In genomic region chr17:4247361-4247980, GRCh38 we compare ENCODE assay signal across 15 cellular contexts. TPM values are rescaled to one million over a fixed set of nuclear protein-coding genes. Genes with fewer than 3 reads are reported as not detected.
A peak's percentile ranks its signal among the peaks of the same experiment; 100 is the strongest.
DNase-seq lines count a peak whose midpoint lies in the region; ATAC-seq and TF ChIP-seq lines count a peak whose summit lies in the region.
"Had no signal": no experiment of that assay in that cellular context is flagged by ENCODE, and none has a peak within 500 bp of the region (broad histone marks: within the 10 kb centered on the region; RNA-seq: fewer than 3 reads in every experiment).

No MANE protein-coding gene starts in this region.

- peak overlapping the region; percentile 77 for H3K9ac ChIP-seq in mammary epithelial cell (ENCODE audit: insufficient read depth, low read length)
- H3K9ac ChIP-seq in neural cell (ENCODE audit: low read length), result no peak overlapping the region
- H3K9ac ChIP-seq: KMS-11 had no signal

- H3K36me3 Mint-ChIP-seq in naive thymus-derived CD4-positive, alpha-beta T cell, result peaks cover 0 to 10% (median 7%) of the 10 kb centered on the region in 5 donors

- peaks cover 0 to 1% (median 0%) of the 10 kb centered on the region in 11 donors for H3K9me3 Mint-ChIP-seq in naive thymus-derived CD4-positive, alpha-beta T cell
- H3K9me3 Mint-ChIP-seq: neural crest cell; T-helper 1 cell treated with Interleukin-12 subunit alpha and Interleukin-12 subunit beta and Interleukin-4 antibody, amounts not matched to agents 30 μg/mL and 1 μg/mL, for 36 hours had no signal

- H3K4me3 Mint-ChIP-seq in naive thymus-derived CD4-positive, alpha-beta T cell, result no peak overlapping the region
- H3K4me3 Mint-ChIP-seq: neural crest cell; T-helper 1 cell treated with Interleukin-12 subunit alpha and Interleukin-12 subunit beta and Interleukin-4 antibody, amounts not matched to agents 30 μg/mL and 1 μg/mL, for 36 hours had no signal

- H3K4me3 ChIP-seq in A673 (ENCODE audit: low read depth, low read length, poor library complexity, severe bottlenecking), result no peak overlapping the region
- peak overlapping the region in 1 of 3 experiments; percentile 22 for H3K4me3 ChIP-seq in mammary epithelial cell (replicated peaks in 1 of 3; ENCODE audit: insufficient read depth in 1 of 3, low read depth in 2 of 3, low read length in 3 of 3)
- peak overlapping the region; percentile 32 for H3K4me3 ChIP-seq in neural cell (ENCODE audit: low read length)
- no peak overlapping the region for H3K4me3 ChIP-seq in naive thymus-derived CD4-positive, alpha-beta T cell (ENCODE audit: low read length)
- H3K4me3 ChIP-seq: thyroid gland had no signal

- DNase-seq in A673 (ENCODE audit: low spot score) (peak; percentile 71), NCI-H187 treated with DMSO at 0.1 percent for 48 hours (lab: John Stamatoyannopoulos, UW) (peak; percentile 89), mammary epithelial cell (peak; percentile 86), SKM-1 treated with dmso at 0.1 percent for 144 hours (lab: John Stamatoyannopoulos, UW; ENCODE audit: unreplicated experiment) (no peak), MV-4-11 (lab: John Stamatoyannopoulos, UW) (no peak)
- no peak for DNase-seq in naive thymus-derived CD4-positive, alpha-beta T cell
- DNase-seq: activated CD4-positive, alpha-beta T cell treated with anti-CD3 and anti-CD28 coated beads for 4 hours; aorta; effector CD8-positive, alpha-beta T cell; thyroid gland had no signal

- BruUV-seq in A673 (replicated peaks; lab: Mats Ljungman, UMichigan) (no TSS peak), mammary epithelial cell (replicated peaks; lab: Mats Ljungman, UMichigan) (TSS peak; percentile 69)

- in situ Hi-C loops in mammary epithelial cell (cut with MboI; ENCODE audit: low sequenced_read_pairs in 2 of 2), result no loop called here

- H3K79me2 ChIP-seq in mammary epithelial cell (ENCODE audit: insufficient read depth, low read length) (peaks cover 88% of the 10 kb centered on the region), neural cell (replicated peaks; ENCODE audit: insufficient read depth, low read length) (peaks cover 62% of the 10 kb centered on the region)

- no peaks in the 10 kb centered on the region for H3K9me2 ChIP-seq in neural cell (ENCODE audit: insufficient read depth, low read length)

- TF ChIP-seq RAD21 in neural cell (conservative IDR thresholded peaks at IDR 0.05), result no peak

- POLR2A ChIA-PET in A673 (lab: Charles Lee; ENCODE audit: low non-redundant PET), result no interaction called here
- POLR2A ChIA-PET in naive thymus-derived CD4-positive, alpha-beta T cell (lab: Charles Lee), result no interaction called here

- H3K27me3 Mint-ChIP-seq in naive thymus-derived CD4-positive, alpha-beta T cell, result no peaks in the 10 kb centered on the region

- no peaks in the 10 kb centered on the region for H3K9me3 ChIP-seq in A673 (ENCODE audit: low read depth, low read length, poor library complexity, severe bottlenecking)
- H3K9me3 ChIP-seq in mammary epithelial cell (replicated peaks; ENCODE audit: insufficient read depth, low read length), result no peaks in the 10 kb centered on the region
- H3K9me3 ChIP-seq in neural cell (ENCODE audit: low read length), result no peaks in the 10 kb centered on the region
- H3K9me3 ChIP-seq in naive thymus-derived CD4-positive, alpha-beta T cell (ENCODE audit: control insufficient read depth in 2 of 3, low read length in 3 of 3), result no peaks in the 10 kb centered on the region
- H3K9me3 ChIP-seq: thyroid gland had no signal

- no peaks in the 10 kb centered on the region for H3F3A ChIP-seq in neural cell (ENCODE audit: insufficient read depth, low read length, poor library complexity, severe bottlenecking)

- 33% methylated on average over 5 of the region's 5 CpGs for WGBS in mammary epithelial cell (ENCODE audit: low coverage, missing lambda C conversion rate)

- no peak overlapping the region for H3K27ac ChIP-seq in A673 (ENCODE audit: low read depth, low read length, poor library complexity, severe bottlenecking)
- peak overlapping the region; percentile 96 for H3K27ac ChIP-seq in mammary epithelial cell (ENCODE audit: insufficient read depth, low read depth, low read length)
- H3K27ac ChIP-seq in neural cell (ENCODE audit: low read length), result peak overlapping the region; percentile 44
- H3K27ac ChIP-seq in naive thymus-derived CD4-positive, alpha-beta T cell (ENCODE audit: low read depth, low read length), result no peak overlapping the region
- H3K27ac ChIP-seq: KMS-11, thyroid gland had no signal

- H3K36me3 ChIP-seq in A673 (ENCODE audit: insufficient read depth, low read length, poor library complexity, severe bottlenecking) (no peaks in the 10 kb centered on the region), mammary epithelial cell (ENCODE audit: insufficient read depth, low read length) (no peaks in the 10 kb centered on the region), neural cell (ENCODE audit: insufficient read depth, low read length) (no peaks in the 10 kb centered on the region)
- H3K36me3 ChIP-seq in naive thymus-derived CD4-positive, alpha-beta T cell (ENCODE audit: control insufficient read depth in 2 of 3, insufficient read depth in 3 of 3, low read length in 3 of 3), result peaks cover 0 to 12% (median 0%) of the 10 kb centered on the region in 3 experiments
- H3K36me3 ChIP-seq: thyroid gland had no signal

- no peak for TF ChIP-seq CTCF in A673 (conservative IDR thresholded peaks at IDR 0.05; ENCODE audit: low read depth, low read length)
- no peak for TF ChIP-seq CTCF in mammary epithelial cell (conservative IDR thresholded peaks at IDR 0.05 in 1 of 2, IDR thresholded peaks at IDR 0.05 in 1 of 2; ENCODE audit: extremely low read depth in 1 of 2, insufficient read depth in 1 of 2, low read depth in 1 of 2, low read length in 2 of 2)
- no peak for TF ChIP-seq CTCF in neural cell (IDR thresholded peaks at IDR 0.05; ENCODE audit: poor library complexity, severe bottlenecking)

- CTCF ChIA-PET in A673 (lab: Charles Lee) (interaction anchor here (0.6 kb wide), 1 partner anchor 314 kb away, joined by 4 read pairs; no protein-coding TSS in a partner anchor), mammary epithelial cell (lab: Charles Lee; ENCODE audit: low non-redundant PET) (interaction anchor here (0.6 to 0.7 kb wide), 3 partner anchors 34 to 333 kb away, joined by 4 to 5 read pairs (median 4); no protein-coding TSS in a partner anchor)
- CTCF ChIA-PET in naive thymus-derived CD4-positive, alpha-beta T cell (lab: Charles Lee), result interaction anchor here (0.6 to 1.4 kb wide), 4 partner anchors 13 to 56 kb away, joined by 3 to 5 read pairs (median 3); no protein-coding TSS in a partner anchor

- H3K4me2 ChIP-seq in mammary epithelial cell (ENCODE audit: insufficient read depth, low read depth, low read length) (peak overlapping the region; percentile 72), neural cell (ENCODE audit: low read length) (no peak overlapping the region)
- H3K4me2 ChIP-seq: KMS-11 had no signal

- intact Hi-C loops in A673 (cut with micrococcal nuclease; ENCODE audit: unreplicated experiment), result no loop called here
- intact Hi-C loops in mammary epithelial cell (cut with micrococcal nuclease), result loop anchor here (1.0 kb wide), 1 partner anchor 15 kb away; no protein-coding TSS in a partner anchor
- intact Hi-C loops in naive thymus-derived CD4-positive, alpha-beta T cell (cut with micrococcal nuclease), result no loop called here

- peaks cover 22 to 60% (median 55%) of the 10 kb centered on the region in 7 donors for H3K4me1 Mint-ChIP-seq in naive thymus-derived CD4-positive, alpha-beta T cell

- no peak for ATAC-seq in GM21529 (IDR thresholded peaks at IDR 0.05; ENCODE audit: unreplicated experiment)
- ATAC-seq in naive thymus-derived CD4-positive, alpha-beta T cell, result no peak

- H3K4me1 ChIP-seq in A673 (ENCODE audit: insufficient read depth, low read length, poor library complexity, severe bottlenecking), result peaks cover 17% of the 10 kb centered on the region
- peaks cover 27% of the 10 kb centered on the region for H3K4me1 ChIP-seq in mammary epithelial cell (ENCODE audit: insufficient read depth, low read length)
- H3K4me1 ChIP-seq in naive thymus-derived CD4-positive, alpha-beta T cell (ENCODE audit: control insufficient read depth in 2 of 2, insufficient read depth in 2 of 2, low read length in 2 of 2), result peaks cover 6% of the 10 kb centered on the region in 2 donors

- dilution Hi-C loops in mammary epithelial cell (cut with HindIII; ENCODE audit: low sequenced_read_pairs), result no loop called here

- H4K20me1 ChIP-seq in mammary epithelial cell (ENCODE audit: insufficient read depth, low read length) (no peaks in the 10 kb centered on the region), neural cell (ENCODE audit: insufficient read depth) (peaks cover 16% of the 10 kb centered on the region)

- peak overlapping the region in 1 of 9 donors; percentile 84 for H3K27ac Mint-ChIP-seq in naive thymus-derived CD4-positive, alpha-beta T cell
- H3K27ac Mint-ChIP-seq: T-helper 1 cell treated with Interleukin-12 subunit alpha and Interleukin-12 subunit beta and Interleukin-4 antibody, amounts not matched to agents 30 μg/mL and 1 μg/mL, for 36 hours had no signal

- H2AFZ ChIP-seq in mammary epithelial cell (ENCODE audit: low read depth, low read length), result peak overlapping the region; percentile 36
- H2AFZ ChIP-seq in neural cell (ENCODE audit: low read depth, low read length), result no peak overlapping the region

- peak; percentile 88 for TF ChIP-seq EP300 in neural cell (conservative IDR thresholded peaks at IDR 0.05; ENCODE audit: poor library complexity, severe bottlenecking)

- H3K27me3 ChIP-seq in A673 (replicated peaks; ENCODE audit: insufficient read depth, low read depth, low read length, poor library complexity) (no peaks in the 10 kb centered on the region), mammary epithelial cell (ENCODE audit: insufficient read depth, low read length) (no peaks in the 10 kb centered on the region), neural cell (ENCODE audit: insufficient read depth, low read depth, low read length) (no peaks in the 10 kb centered on the region)
- H3K27me3 ChIP-seq in naive thymus-derived CD4-positive, alpha-beta T cell (ENCODE audit: control insufficient read depth in 2 of 2, insufficient read depth in 2 of 2, low read length in 2 of 2), result no peaks in the 10 kb centered on the region
- H3K27me3 ChIP-seq: thyroid gland had no signal

TF ChIP-seq in neural cell, 6 proteins besides CTCF, POLR2A, EP300 and RAD21 (continues in another document):
- peak; percentile 16 for TF ChIP-seq SMC3 (conservative IDR thresholded peaks at IDR 0.05; ENCODE audit: poor library complexity)
- TF ChIP-seq POLR2AphosphoS5 (IDR thresholded peaks at IDR 0.05), result peak; percentile 100
- TF ChIP-seq EZH2 (IDR thresholded peaks at IDR 0.05; ENCODE audit: borderline replicate concordance, insufficient read depth, low read length, poor library complexity, severe bottlenecking), result no peak

RNA-seq across cellular contexts. Expression of gene ANKFY1, which starts 16.3 kb away (rescaled TPM):
- total RNA-seq in A673 (2021) (63.2 and 70.5 TPM in 2 replicates), mammary epithelial cell (10 to 100 TPM; 45.4 to 46.2 TPM)
- polyA plus RNA-seq in mammary epithelial cell (21.9 TPM), neural cell (25.6 and 29.5 TPM in 2 replicates)
- polyA minus RNA-seq in mammary epithelial cell (77.8 TPM), neural cell (73.3 and 87.2 TPM in 2 replicates)
- total RNA-seq in naive thymus-derived CD4-positive, alpha-beta T cell, result 10 to 100 TPM; 52.4 to 84.5 (median 69.7) TPM
- 10 to 100 TPM; 11.7 to 19.7 TPM for polyA plus RNA-seq in naive thymus-derived CD4-positive, alpha-beta T cell

Comparison
In these comparisons a context has a peak if more than half of its experiments do, and no peak if none do; other contexts are left out.
1. DNase-seq: peak in A673 (single experiment), NCI-H187 treated with DMSO at 0.1 percent for 48 hours (single experiment) and mammary epithelial cell (single experiment); none in SKM-1 treated with dmso at 0.1 percent for 144 hours (single experiment), MV-4-11 (single experiment) and naive thymus-derived CD4-positive, alpha-beta T cell (0 of 9).
2. H3K27ac ChIP-seq: peak in mammary epithelial cell (single experiment) and neural cell (single experiment); none in A673 (single experiment) and naive thymus-derived CD4-positive, alpha-beta T cell (single experiment).